In the genomic region with DNA sequence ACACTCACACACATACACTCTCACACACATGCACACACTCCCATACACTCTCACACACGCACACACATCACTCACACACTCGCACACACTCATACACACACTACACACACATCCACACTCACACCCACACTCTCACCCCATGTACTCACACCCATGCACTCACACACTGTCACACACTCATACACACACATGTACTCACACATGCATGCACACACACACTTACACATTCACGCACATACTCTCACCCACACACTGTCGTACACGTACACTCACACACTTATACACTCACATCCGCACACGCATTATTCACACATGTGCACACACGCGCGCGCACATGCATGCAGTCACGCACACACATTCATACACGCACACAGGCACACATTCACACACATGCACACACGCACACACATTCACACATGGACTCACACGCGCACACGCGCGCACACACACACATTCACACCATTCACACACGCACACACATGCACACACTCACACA, we compare ENCODE assay signal across 16 cellular contexts. TPM values are rescaled to one million over a fixed set of nuclear protein-coding genes. Genes with fewer than 3 reads are reported as not detected.
"Had no signal": no experiment of that assay in that cellular context is flagged by ENCODE, and none has a peak within 500 bp of the region (broad histone marks: within the 10 kb centered on the region; RNA-seq: fewer than 3 reads in every experiment).

No MANE protein-coding gene starts in this region.

- H3K4me3 Mint-ChIP-seq: activated CD8-positive, alpha-beta T cell treated with anti-CD3 and anti-CD28 coated beads, Interleukin-2, amount 10 ng/mL, durations not matched to agents 7 days and 5 days; activated naive CD4-positive, alpha-beta T cell treated with anti-CD3 and anti-CD28 coated beads, Interleukin-2, amount 10 ng/mL, durations not matched to agents 7 days and 5 days; activated T-helper 17 cell treated with anti-CD3 and anti-CD28 coated beads, Interleukin-2, amount 50 U/mL, for 72 hours; T-cell had no signal

- H3K36me3 ChIP-seq: breast epithelium, gastrocnemius medialis, thoracic aorta, vagina had no signal

- H3K4me3 ChIP-seq: breast epithelium, gastrocnemius medialis, left lung, skin epidermis, stomach, thoracic aorta, vagina had no signal

- H3K9me3 ChIP-seq: breast epithelium, gastrocnemius medialis, left lung, stomach, thoracic aorta, vagina had no signal

- H3K27ac ChIP-seq: breast epithelium, gastrocnemius medialis, left lung, skin epidermis, stomach, thoracic aorta, vagina, VCaP had no signal

- H3K9me3 Mint-ChIP-seq: activated naive CD4-positive, alpha-beta T cell treated with anti-CD3 and anti-CD28 coated beads, Interleukin-2, amount 10 ng/mL, durations not matched to agents 7 days and 5 days; activated T-helper 17 cell treated with anti-CD3 and anti-CD28 coated beads, Interleukin-2, amount 50 U/mL, for 72 hours; T-cell had no signal

- DNase-seq: activated CD4-positive, alpha-beta T cell treated with anti-CD3 and anti-CD28 coated beads for 48 hours; activated CD8-positive, alpha-beta memory T cell treated with anti-CD3 and anti-CD28 coated beads, Interleukin-2, amount 50 U/mL, for 48 hours; activated CD8-positive, alpha-beta T cell treated with anti-CD3 and anti-CD28 coated beads, Interleukin-2, amount 10 ng/mL, durations not matched to agents 7 days and 5 days; activated naive CD4-positive, alpha-beta T cell treated with anti-CD3 and anti-CD28 coated beads, Interleukin-2, amount 10 ng/mL, durations not matched to agents 7 days and 5 days; anterior cingulate cortex; gastrocnemius medialis; left lung; stomach; T-cell had no signal

- H3K4me1 ChIP-seq: breast epithelium, gastrocnemius medialis had no signal

- H3K27me3 ChIP-seq: vagina had no signal

- H3K27ac Mint-ChIP-seq: activated CD8-positive, alpha-beta T cell treated with anti-CD3 and anti-CD28 coated beads, Interleukin-2, amount 10 ng/mL, durations not matched to agents 7 days and 5 days; activated naive CD4-positive, alpha-beta T cell treated with anti-CD3 and anti-CD28 coated beads, Interleukin-2, amount 10 ng/mL, durations not matched to agents 7 days and 5 days; T-cell had no signal

RNA-seq across cellular contexts. Expression of a gene that starts 23.0 kb away (rescaled TPM):
- total RNA-seq: gastrocnemius medialis had no signal

RNA-seq across cellular contexts. Expression of a gene that starts 28.4 kb away (rescaled TPM):
- total RNA-seq: endothelial cell of umbilical vein had no signal
- polyA plus RNA-seq: endothelial cell of umbilical vein had no signal
